1 cellular context compared by ENCODE assay signal in the genomic region with DNA sequence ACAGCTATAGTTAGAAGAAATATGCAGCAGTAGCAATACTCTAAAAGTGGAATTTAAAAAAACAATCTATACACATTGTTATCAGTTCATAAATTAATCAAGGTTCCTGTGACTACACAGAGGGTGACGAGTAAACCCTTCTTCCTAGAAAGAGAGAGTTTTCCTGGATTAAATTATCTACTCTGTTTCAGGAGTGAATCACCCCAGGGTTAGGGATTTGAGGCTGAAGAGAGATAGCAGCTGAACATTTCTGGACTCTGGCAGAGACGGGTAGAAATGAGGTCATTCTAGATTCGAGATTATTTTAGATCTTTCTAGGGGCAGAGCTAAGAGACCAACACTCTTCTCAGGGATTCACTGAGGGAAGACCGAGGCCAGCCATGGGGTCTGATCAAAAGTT.
TF ChIP-seq lines count a peak whose summit lies in the region.

No MANE protein-coding gene starts in this region.

TF ChIP-seq in K562, 482 proteins besides CTCF, POLR2A, EP300 and RAD21:
- TF ChIP-seq, protein P1, sequence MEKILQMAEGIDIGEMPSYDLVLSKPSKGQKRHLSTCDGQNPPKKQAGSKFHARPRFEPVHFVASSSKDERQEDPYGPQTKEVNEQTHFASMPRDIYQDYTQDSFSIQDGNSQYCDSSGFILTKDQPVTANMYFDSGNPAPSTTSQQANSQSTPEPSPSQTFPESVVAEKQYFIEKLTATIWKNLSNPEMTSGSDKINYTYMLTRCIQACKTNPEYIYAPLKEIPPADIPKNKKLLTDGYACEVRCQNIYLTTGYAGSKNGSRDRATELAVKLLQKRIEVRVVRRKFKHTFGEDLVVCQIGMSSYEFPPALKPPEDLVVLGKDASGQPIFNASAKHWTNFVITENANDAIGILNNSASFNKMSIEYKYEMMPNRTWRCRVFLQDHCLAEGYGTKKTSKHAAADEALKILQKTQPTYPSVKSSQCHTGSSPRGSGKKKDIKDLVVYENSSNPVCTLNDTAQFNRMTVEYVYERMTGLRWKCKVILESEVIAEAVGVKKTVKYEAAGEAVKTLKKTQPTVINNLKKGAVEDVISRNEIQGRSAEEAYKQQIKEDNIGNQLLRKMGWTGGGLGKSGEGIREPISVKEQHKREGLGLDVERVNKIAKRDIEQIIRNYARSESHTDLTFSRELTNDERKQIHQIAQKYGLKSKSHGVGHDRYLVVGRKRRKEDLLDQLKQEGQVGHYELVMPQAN (IDR thresholded peaks at IDR 0.05; ENCODE audit: borderline replicate concordance), result no peak
- TF ChIP-seq ARNT (IDR thresholded peaks at IDR 0.05) (peak in 1 of 2 experiments; percentile 96; a peak in 2 of 4 replicates), ZNF316 (IDR thresholded peaks at IDR 0.05) (no peak), NR2C1 (IDR thresholded peaks at IDR 0.05) (no peak), NR2C1 (tag; IDR thresholded peaks at IDR 0.05) (no peak), FOSL1 (tag; conservative IDR thresholded peaks at IDR 0.05) (peak; percentile 63), JUND (IDR thresholded peaks at IDR 0.05; ENCODE audit: borderline replicate concordance, low read depth, low read length) (peak; percentile 54; the same call in 1 of the 2 replicates), JUND (tag; IDR thresholded peaks at IDR 0.05; ENCODE audit: borderline replicate concordance, low read depth, low read length) (peak; percentile 30; the same call in 1 of the 3 replicates), SUPT5H (IDR thresholded peaks at IDR 0.05) (no peak), SPI1 (IDR thresholded peaks at IDR 0.05; ENCODE audit: borderline replicate concordance, low read depth, low read length) (no peak), ZNF655 (CRISPR knock-in tag; IDR thresholded peaks at IDR 0.05) (no peak), ATF7 (IDR thresholded peaks at IDR 0.05) (peak; percentile 44; the same call in 1 of the 2 replicates), MTA2 (IDR thresholded peaks at IDR 0.05; ENCODE audit: low read depth) (no peak), ZFP91 (CRISPR knock-in tag; IDR thresholded peaks at IDR 0.05) (no peak), TCF3 (CRISPR knock-in tag; IDR thresholded peaks at IDR 0.05) (peak; percentile 45; the same call in 1 of the 2 replicates), KLF16 (IDR thresholded peaks at IDR 0.05) (no peak), JUN (IDR thresholded peaks at IDR 0.05; ENCODE audit: borderline replicate concordance, low read depth, low read length) (0 out of 2 replicates have a peak, but pooled peaks have one; percentile 20), JUN (CRISPR knock-in tag; IDR thresholded peaks at IDR 0.05; ENCODE audit: borderline replicate concordance) (no peak), BRF1 (IDR thresholded peaks at IDR 0.05; ENCODE audit: borderline replicate concordance, extremely low read depth, insufficient read length) (no peak), CBFA2T3 (IDR thresholded peaks at IDR 0.05) (peak; percentile 41), ZBTB7A (IDR thresholded peaks at IDR 0.05; ENCODE audit: borderline replicate concordance, control insufficient read depth, low read depth, low read length) (no peak), ZNF384 (IDR thresholded peaks at IDR 0.05; ENCODE audit: low read depth, low read length) (no peak), ARHGAP35 (IDR thresholded peaks at IDR 0.05; ENCODE audit: partially characterized antibody) (no peak), DMBX1 (CRISPR knock-in tag; IDR thresholded peaks at IDR 0.05; ENCODE audit: borderline replicate concordance) (no peak), DPF2 (IDR thresholded peaks at IDR 0.05) (0 out of 2 replicates have a peak, but pooled peaks have one; percentile 15), ARID1B (IDR thresholded peaks at IDR 0.05) (peak; percentile 53), ELK3 (CRISPR knock-in tag; IDR thresholded peaks at IDR 0.05) (no peak)
- TF ChIP-seq, protein P2, sequence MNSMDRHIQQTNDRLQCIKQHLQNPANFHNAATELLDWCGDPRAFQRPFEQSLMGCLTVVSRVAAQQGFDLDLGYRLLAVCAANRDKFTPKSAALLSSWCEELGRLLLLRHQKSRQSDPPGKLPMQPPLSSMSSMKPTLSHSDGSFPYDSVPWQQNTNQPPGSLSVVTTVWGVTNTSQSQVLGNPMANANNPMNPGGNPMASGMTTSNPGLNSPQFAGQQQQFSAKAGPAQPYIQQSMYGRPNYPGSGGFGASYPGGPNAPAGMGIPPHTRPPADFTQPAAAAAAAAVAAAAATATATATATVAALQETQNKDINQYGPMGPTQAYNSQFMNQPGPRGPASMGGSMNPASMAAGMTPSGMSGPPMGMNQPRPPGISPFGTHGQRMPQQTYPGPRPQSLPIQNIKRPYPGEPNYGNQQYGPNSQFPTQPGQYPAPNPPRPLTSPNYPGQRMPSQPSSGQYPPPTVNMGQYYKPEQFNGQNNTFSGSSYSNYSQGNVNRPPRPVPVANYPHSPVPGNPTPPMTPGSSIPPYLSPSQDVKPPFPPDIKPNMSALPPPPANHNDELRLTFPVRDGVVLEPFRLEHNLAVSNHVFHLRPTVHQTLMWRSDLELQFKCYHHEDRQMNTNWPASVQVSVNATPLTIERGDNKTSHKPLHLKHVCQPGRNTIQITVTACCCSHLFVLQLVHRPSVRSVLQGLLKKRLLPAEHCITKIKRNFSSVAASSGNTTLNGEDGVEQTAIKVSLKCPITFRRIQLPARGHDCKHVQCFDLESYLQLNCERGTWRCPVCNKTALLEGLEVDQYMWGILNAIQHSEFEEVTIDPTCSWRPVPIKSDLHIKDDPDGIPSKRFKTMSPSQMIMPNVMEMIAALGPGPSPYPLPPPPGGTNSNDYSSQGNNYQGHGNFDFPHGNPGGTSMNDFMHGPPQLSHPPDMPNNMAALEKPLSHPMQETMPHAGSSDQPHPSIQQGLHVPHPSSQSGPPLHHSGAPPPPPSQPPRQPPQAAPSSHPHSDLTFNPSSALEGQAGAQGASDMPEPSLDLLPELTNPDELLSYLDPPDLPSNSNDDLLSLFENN (IDR thresholded peaks at IDR 0.05; ENCODE audit: low read depth in 2 of 2, low read length in 2 of 2), result no peak
- TF ChIP-seq, protein P3, sequence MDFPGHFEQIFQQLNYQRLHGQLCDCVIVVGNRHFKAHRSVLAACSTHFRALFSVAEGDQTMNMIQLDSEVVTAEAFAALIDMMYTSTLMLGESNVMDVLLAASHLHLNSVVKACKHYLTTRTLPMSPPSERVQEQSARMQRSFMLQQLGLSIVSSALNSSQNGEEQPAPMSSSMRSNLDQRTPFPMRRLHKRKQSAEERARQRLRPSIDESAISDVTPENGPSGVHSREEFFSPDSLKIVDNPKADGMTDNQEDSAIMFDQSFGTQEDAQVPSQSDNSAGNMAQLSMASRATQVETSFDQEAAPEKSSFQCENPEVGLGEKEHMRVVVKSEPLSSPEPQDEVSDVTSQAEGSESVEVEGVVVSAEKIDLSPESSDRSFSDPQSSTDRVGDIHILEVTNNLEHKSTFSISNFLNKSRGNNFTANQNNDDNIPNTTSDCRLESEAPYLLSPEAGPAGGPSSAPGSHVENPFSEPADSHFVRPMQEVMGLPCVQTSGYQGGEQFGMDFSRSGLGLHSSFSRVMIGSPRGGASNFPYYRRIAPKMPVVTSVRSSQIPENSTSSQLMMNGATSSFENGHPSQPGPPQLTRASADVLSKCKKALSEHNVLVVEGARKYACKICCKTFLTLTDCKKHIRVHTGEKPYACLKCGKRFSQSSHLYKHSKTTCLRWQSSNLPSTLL (IDR thresholded peaks at IDR 0.05), result no peak
- TF ChIP-seq, protein P4, sequence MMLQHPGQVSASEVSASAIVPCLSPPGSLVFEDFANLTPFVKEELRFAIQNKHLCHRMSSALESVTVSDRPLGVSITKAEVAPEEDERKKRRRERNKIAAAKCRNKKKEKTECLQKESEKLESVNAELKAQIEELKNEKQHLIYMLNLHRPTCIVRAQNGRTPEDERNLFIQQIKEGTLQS (IDR thresholded peaks at IDR 0.05), result peak; percentile 51; the same call in 1 of the 2 replicates
- TF ChIP-seq, protein P4 (CRISPR knock-in tag; conservative IDR thresholded peaks at IDR 0.05), result no peak
TF ChIP-seq in K562: peak in this region for 10.
